Comparison of ENCODE assay signal across 16 cellular contexts in genomic region chr16:1710811-1711507, GRCh38.
"Had no signal": no experiment of that assay in that cellular context is flagged by ENCODE, and none has a peak within 500 bp of the region (broad histone marks: within the 10 kb centered on the region; RNA-seq: fewer than 3 reads in every experiment).

No MANE protein-coding gene starts in this region.

- H3K9me3 Mint-ChIP-seq: activated CD8-positive, alpha-beta T cell treated with anti-CD3 and anti-CD28 coated beads for 36 hours; activated naive CD4-positive, alpha-beta T cell treated with anti-CD3 and anti-CD28 coated beads, Interleukin-2, amount 50 U/mL, for 72 hours; activated T-cell treated with anti-CD3 and anti-CD28 coated beads, Interleukin-2, amount 50 U/mL, for 4 hours; immature natural killer cell; naive thymus-derived CD8-positive, alpha-beta T cell; T-helper 2 cell treated with Interferon-gamma antibody and Interleukin-4, amounts not matched to agents 5 μg/mL and 100 μg/mL, for 36 hours had no signal

- H3K36me3 Mint-ChIP-seq: immature natural killer cell had no signal

- H3K27ac Mint-ChIP-seq: activated CD8-positive, alpha-beta T cell treated with anti-CD3 and anti-CD28 coated beads for 36 hours; activated naive CD4-positive, alpha-beta T cell treated with anti-CD3 and anti-CD28 coated beads, Interleukin-2, amount 50 U/mL, for 72 hours; T-helper 2 cell treated with Interferon-gamma antibody and Interleukin-4, amounts not matched to agents 5 μg/mL and 100 μg/mL, for 36 hours had no signal

- H3K27ac ChIP-seq: gastroesophageal sphincter had no signal

- DNase-seq: activated CD4-positive, alpha-beta T cell treated with anti-CD3 and anti-CD28 coated beads for 48 hours; activated CD4-positive, CD25-positive, alpha-beta regulatory T cell; activated CD8-positive, alpha-beta T cell treated with anti-CD3 and anti-CD28 coated beads for 36 hours; activated effector memory CD4-positive, alpha-beta T cell treated with anti-CD3 and anti-CD28 coated beads, Interleukin-2, amount 50 U/mL, for 16 hours; activated T-cell treated with anti-CD3 and anti-CD28 coated beads, Interleukin-2, amount 50 U/mL, for 4 hours; effector CD4-positive, alpha-beta T cell; immature natural killer cell; kidney glomerular epithelial cell; mesenchymal stem cell; naive thymus-derived CD8-positive, alpha-beta T cell; nucleus accumbens; retina; stimulated activated CD4-positive, alpha-beta T cell treated with anti-CD3 and anti-CD28 coated beads, Interleukin-2, amount 100 ng/mL, for 24 hours had no signal

- H3K4me3 Mint-ChIP-seq: activated CD8-positive, alpha-beta T cell treated with anti-CD3 and anti-CD28 coated beads for 36 hours; activated T-cell treated with anti-CD3 and anti-CD28 coated beads, Interleukin-2, amount 50 U/mL, for 4 hours; immature natural killer cell; naive thymus-derived CD8-positive, alpha-beta T cell; T-helper 2 cell treated with Interferon-gamma antibody and Interleukin-4, amounts not matched to agents 5 μg/mL and 100 μg/mL, for 36 hours had no signal

- H3K27me3 Mint-ChIP-seq: activated CD8-positive, alpha-beta T cell treated with anti-CD3 and anti-CD28 coated beads for 36 hours; naive thymus-derived CD8-positive, alpha-beta T cell had no signal

- H3K27me3 ChIP-seq: gastroesophageal sphincter had no signal

- ATAC-seq: activated CD8-positive, alpha-beta T cell treated with anti-CD3 and anti-CD28 coated beads for 36 hours; activated naive CD4-positive, alpha-beta T cell treated with anti-CD3 and anti-CD28 coated beads, Interleukin-2, amount 50 U/mL, for 72 hours; activated T-cell treated with anti-CD3 and anti-CD28 coated beads, Interleukin-2, amount 50 U/mL, for 4 hours; gastroesophageal sphincter; naive thymus-derived CD8-positive, alpha-beta T cell had no signal

- H3K4me3 ChIP-seq: gastroesophageal sphincter had no signal

- H3K9me3 ChIP-seq: gastroesophageal sphincter had no signal
